8 cellular contexts compared by ENCODE assay signal in genomic region chr6:79077680-79078056, GRCh38. TPM values are rescaled to one million over a fixed set of nuclear protein-coding genes. Genes with fewer than 3 reads are reported as not detected.
DNase-seq lines count a peak whose midpoint lies in the region; ATAC-seq, FAIRE-seq and TF ChIP-seq lines count a peak whose summit lies in the region.

No MANE protein-coding gene starts in this region.

- peaks cover 12% of the 10 kb centered on the region for H3K27me3 Mint-ChIP-seq in activated T-cell treated with anti-CD3 and anti-CD28 coated beads, Interleukin-2, amount 50 U/mL, for 24 hours
- no peaks in the 10 kb centered on the region for H3K27me3 Mint-ChIP-seq in H9 (ENCODE audit: low read depth)
- H3K27me3 Mint-ChIP-seq in glutamatergic neuron (ENCODE audit: unreplicated experiment), result peaks cover 6% of the 10 kb centered on the region

- H2BK20ac ChIP-seq in H9 (ENCODE audit: low read depth, low read length, poor library complexity, severe bottlenecking), result no peak overlapping the region

- no peak overlapping the region for H4K5ac ChIP-seq in H9 (ENCODE audit: insufficient read length, low read depth, low read length)

- no peak overlapping the region for H2AK5ac ChIP-seq in H9 (ENCODE audit: insufficient read length, low read length)

- H3T11ph ChIP-seq in H9 (ENCODE audit: low read length), result no peak overlapping the region

- no peaks in the 10 kb centered on the region for H3K9me3 Mint-ChIP-seq in activated T-cell treated with anti-CD3 and anti-CD28 coated beads, Interleukin-2, amount 50 U/mL, for 24 hours
- H3K9me3 Mint-ChIP-seq in H9, result no peaks in the 10 kb centered on the region; a peak in 1 of 5 replicates
- peaks cover 15% of the 10 kb centered on the region for H3K9me3 Mint-ChIP-seq in glutamatergic neuron (ENCODE audit: unreplicated experiment)

- peak overlapping the region; percentile 98 for H3K4me3 ChIP-seq in rectal smooth muscle tissue (ENCODE audit: low read length)

- no peak overlapping the region for H4K8ac ChIP-seq in H9 (replicated peaks; ENCODE audit: insufficient read length, low read depth, low read length)

- no peak overlapping the region for H2BK15ac ChIP-seq in H9 (ENCODE audit: low read depth, low read length)

- H3K27ac ChIP-seq in H9 (ENCODE audit: insufficient read length, low read depth, low read length), result peak overlapping the region; percentile 48
- peak overlapping the region; percentile 97 for H3K27ac ChIP-seq in rectal smooth muscle tissue (ENCODE audit: low read depth, low read length)

- H3K36me3 ChIP-seq in rectal smooth muscle tissue (ENCODE audit: control insufficient read depth, insufficient read depth, low read length), result no peaks in the 10 kb centered on the region

- no peak overlapping the region for H2BK5ac ChIP-seq in H9 (ENCODE audit: insufficient read length, low read length)

- peak overlapping the region; percentile 96 for H3K9ac ChIP-seq in H9 (ENCODE audit: extremely low read depth, insufficient read length, low read length)
- peak overlapping the region; percentile 80 for H3K9ac ChIP-seq in rectal smooth muscle tissue (ENCODE audit: low read length)

- peaks cover 8% of the 10 kb centered on the region for H3K23me2 ChIP-seq in H9 (ENCODE audit: insufficient read length, low read depth, low read length, poor library complexity, severe bottlenecking)

- H3K79me2 ChIP-seq in H9 (ENCODE audit: insufficient read depth, low read length), result peaks cover 15% of the 10 kb centered on the region; the same call in 1 of the 2 replicates

- WGBS in H9 (ENCODE audit: extremely low coverage, insufficient read length, low lambda C conversion rate), result no CpG with 5 or more reads among the region's 54 CpGs

- peak overlapping the region; percentile 93 for H3K4me3 Mint-ChIP-seq in activated T-cell treated with anti-CD3 and anti-CD28 coated beads, Interleukin-2, amount 50 U/mL, for 24 hours
- peak overlapping the region; percentile 89 to 94 for H3K4me3 Mint-ChIP-seq in H9
- peak overlapping the region; percentile 96 for H3K4me3 Mint-ChIP-seq in glutamatergic neuron (ENCODE audit: unreplicated experiment)

- H3K9me3 ChIP-seq in H9 (ENCODE audit: control insufficient read depth, low read depth, low read length), result no peaks in the 10 kb centered on the region

- H3K4me1 ChIP-seq in H9 (ENCODE audit: insufficient read depth, low read length) (no peaks in the 10 kb centered on the region; the same call in 1 of the 2 replicates), rectal smooth muscle tissue (ENCODE audit: control insufficient read depth, insufficient read depth, low read length) (peaks cover 18% of the 10 kb centered on the region)

- H3K27me3 ChIP-seq in H9 (ENCODE audit: insufficient read depth, low read length) (no peaks in the 10 kb centered on the region), rectal smooth muscle tissue (ENCODE audit: control insufficient read depth, insufficient read depth, low read length) (no peaks in the 10 kb centered on the region)

- no peak overlapping the region for H3K56ac ChIP-seq in H9 (ENCODE audit: insufficient read length, low read depth, low read length)

- H3K4me2 ChIP-seq in H9 (ENCODE audit: insufficient read depth, insufficient read length, low read length), result peak overlapping the region; percentile 9

- no peaks in the 10 kb centered on the region for H4K20me1 ChIP-seq in H9 (ENCODE audit: control insufficient read depth, insufficient read depth, insufficient read length)

- H2AFZ ChIP-seq in H9 (ENCODE audit: low read length), result no peak overlapping the region

- no peaks in the 10 kb centered on the region for H3K79me1 ChIP-seq in H9 (ENCODE audit: insufficient read depth, low read depth, low read length, poor library complexity, severe bottlenecking)

- no peak overlapping the region for H2BK12ac ChIP-seq in H9 (ENCODE audit: insufficient read length, low read depth, low read length)

- peaks cover 44% of the 10 kb centered on the region for H3K4me1 Mint-ChIP-seq in activated T-cell treated with anti-CD3 and anti-CD28 coated beads, Interleukin-2, amount 50 U/mL, for 24 hours (ENCODE audit: low read depth)
- peaks cover 45 to 48% of the 10 kb centered on the region in 2 experiments for H3K4me1 Mint-ChIP-seq in H9
- peaks cover 32% of the 10 kb centered on the region for H3K4me1 Mint-ChIP-seq in glutamatergic neuron (ENCODE audit: low read depth, unreplicated experiment)

- FAIRE-seq in RCC 7860 (lab: Jason Lieb, UNC), result no peak

- ATAC-seq in activated CD4-positive, CD25-positive, alpha-beta regulatory T cell treated with anti-CD3 and anti-CD28 coated beads, Interleukin-2, amount 50 U/mL, for 24 hours, result peak; percentile 11 to 17

- peak overlapping the region; percentile 98 for H3K27ac Mint-ChIP-seq in activated T-cell treated with anti-CD3 and anti-CD28 coated beads, Interleukin-2, amount 50 U/mL, for 24 hours
- H3K27ac Mint-ChIP-seq in H9 (peak overlapping the region; percentile 83 to 98 (median 98); a peak in 4 of 7 replicates), glutamatergic neuron (ENCODE audit: unreplicated experiment) (peak overlapping the region; percentile 64)

- H3K18ac ChIP-seq in H9 (ENCODE audit: insufficient read length, low read depth, low read length), result peak overlapping the region; percentile 92

- TF ChIP-seq CTCF in H9 (conservative IDR thresholded peaks at IDR 0.05) (no peak), glutamatergic neuron (IDR thresholded peaks at IDR 0.05; ENCODE audit: partially characterized antibody, unreplicated experiment) (no peak)

- no peak overlapping the region for H2BK120ac ChIP-seq in H9 (ENCODE audit: low read depth, low read length, poor library complexity, severe bottlenecking)

- peaks cover 38% of the 10 kb centered on the region for H3K36me3 Mint-ChIP-seq in activated T-cell treated with anti-CD3 and anti-CD28 coated beads, Interleukin-2, amount 50 U/mL, for 24 hours (ENCODE audit: low read depth)
- peaks cover 6 to 10% (median 10%) of the 10 kb centered on the region in 3 experiments; a peak in 6 of 7 replicates for H3K36me3 Mint-ChIP-seq in H9 (ENCODE audit: insufficient read depth in 1 of 3, low read depth in 3 of 3)
- H3K36me3 Mint-ChIP-seq in glutamatergic neuron (ENCODE audit: unreplicated experiment), result no peaks in the 10 kb centered on the region

- no peak overlapping the region for H4K91ac ChIP-seq in H9 (ENCODE audit: insufficient read length, low read depth, low read length)

- DNase-seq in activated T-cell treated with anti-CD3 and anti-CD28 coated beads, Interleukin-2, amount 50 U/mL, for 24 hours, result no peak
- DNase-seq in activated T-cell treated with anti-CD3 and anti-CD28 coated beads, Interleukin-2, amount 50 U/mL, for 1 hour, result no peak
- DNase-seq in H9, result no peak
- peak; percentile 61 for DNase-seq in M059J (ENCODE audit: low read depth)
- DNase-seq in glutamatergic neuron, result no peak
- DNase-seq in RCC 7860 (ENCODE audit: low spot score), result no peak

- peak overlapping the region; percentile 91; the same call in 1 of the 2 replicates for H3K14ac ChIP-seq in H9 (ENCODE audit: insufficient read depth, low read length)

- no peak overlapping the region for H3K4ac ChIP-seq in H9 (ENCODE audit: low read depth, low read length)

- H3K23ac ChIP-seq in H9 (ENCODE audit: insufficient read length, low read depth, low read length), result no peak overlapping the region

RNA-seq across cellular contexts. Expression of gene PHIP, which starts 0.4 kb away (rescaled TPM):
- 51.0 and 53.6 TPM in 2 replicates for total RNA-seq in H9 (2021)
- total RNA-seq in M059J (2014; rRNA removed; shearing (Covaris generic)), result 13.3 and 17.8 TPM in 2 replicates
- 60.0 TPM for total RNA-seq in glutamatergic neuron (ENCODE audit: unreplicated experiment)
